Comparison of ENCODE assay signal across 8 cellular contexts in genomic region chr7:100126239-100126930, GRCh38. TPM values are rescaled to one million over a fixed set of nuclear protein-coding genes. Genes with fewer than 3 reads are reported as not detected.
DNase-seq lines count a peak whose midpoint lies in the region; ATAC-seq lines count a peak whose summit lies in the region.

No MANE protein-coding gene starts in this region.

- H3K4me3 ChIP-seq in Karpas-422 (ENCODE audit: low read length) (peak overlapping the region; percentile 80), duodenal mucosa (ENCODE audit: low read depth in 1 of 2, low read length in 2 of 2) (peak overlapping the region; percentile 95 to 98)

- H3K4me3 Mint-ChIP-seq in activated naive CD4-positive, alpha-beta T cell treated with anti-CD3 and anti-CD28 coated beads, Interleukin-2, amount 50 U/mL, for 24 hours, result peak overlapping the region; percentile 98
- H3K4me3 Mint-ChIP-seq in naive thymus-derived CD8-positive, alpha-beta T cell, result peak overlapping the region; percentile 97 to 100 (median 99)

- no peaks in the 10 kb centered on the region for H3K27me3 ChIP-seq in Karpas-422 (ENCODE audit: low read length)
- H3K27me3 ChIP-seq in duodenal mucosa (ENCODE audit: control insufficient read depth in 1 of 2, insufficient read depth in 2 of 2, low read length in 2 of 2), result no peaks in the 10 kb centered on the region

- peak overlapping the region; percentile 93; the same call in 1 of the 2 replicates for H2AFZ ChIP-seq in Karpas-422 (ENCODE audit: low read length)

- peaks cover 2% of the 10 kb centered on the region for H3K36me3 Mint-ChIP-seq in activated naive CD4-positive, alpha-beta T cell treated with anti-CD3 and anti-CD28 coated beads, Interleukin-2, amount 50 U/mL, for 24 hours
- H3K36me3 Mint-ChIP-seq in naive thymus-derived CD8-positive, alpha-beta T cell, result peaks cover 0 to 5% (median 0%) of the 10 kb centered on the region in 3 donors

- H3K4me1 Mint-ChIP-seq in activated naive CD4-positive, alpha-beta T cell treated with anti-CD3 and anti-CD28 coated beads, Interleukin-2, amount 50 U/mL, for 24 hours, result peaks cover 33% of the 10 kb centered on the region
- peaks cover 13 to 50% (median 44%) of the 10 kb centered on the region in 4 donors for H3K4me1 Mint-ChIP-seq in naive thymus-derived CD8-positive, alpha-beta T cell

- H3K4me2 ChIP-seq in Karpas-422 (ENCODE audit: low read depth, low read length, poor library complexity, severe bottlenecking), result peak overlapping the region; percentile 79

- H3K4me1 ChIP-seq in Karpas-422 (ENCODE audit: low read length) (peaks cover 31% of the 10 kb centered on the region), duodenal mucosa (ENCODE audit: control insufficient read depth in 1 of 2, insufficient read depth in 2 of 2, low read length in 2 of 2) (peaks cover 35 to 43% of the 10 kb centered on the region in 2 donors)

- no peaks in the 10 kb centered on the region for H3K9me2 ChIP-seq in Karpas-422 (replicated peaks; ENCODE audit: insufficient read depth, low read length)

- peak overlapping the region; percentile 94 for H3K27ac ChIP-seq in Karpas-422 (ENCODE audit: low read length)
- peak overlapping the region; percentile 99 for H3K27ac ChIP-seq in duodenal mucosa (ENCODE audit: low read depth, low read length)

- peak in 1 of 2 donors; percentile 1 for ATAC-seq in naive thymus-derived CD8-positive, alpha-beta T cell

- H3K9me3 ChIP-seq in Karpas-422 (ENCODE audit: low read length) (no peaks in the 10 kb centered on the region), duodenal mucosa (ENCODE audit: control insufficient read depth in 1 of 2, low read length in 2 of 2) (no peaks in the 10 kb centered on the region)

- H3K9ac ChIP-seq in Karpas-422 (ENCODE audit: low read length), result peak overlapping the region; percentile 90
- peak overlapping the region; percentile 96 to 98 for H3K9ac ChIP-seq in duodenal mucosa (ENCODE audit: low read depth in 1 of 2, low read length in 2 of 2)

- no peaks in the 10 kb centered on the region for H3K27me3 Mint-ChIP-seq in activated naive CD4-positive, alpha-beta T cell treated with anti-CD3 and anti-CD28 coated beads, Interleukin-2, amount 50 U/mL, for 24 hours
- H3K27me3 Mint-ChIP-seq in naive thymus-derived CD8-positive, alpha-beta T cell, result no peaks in the 10 kb centered on the region

- DNase-seq in activated naive CD4-positive, alpha-beta T cell treated with Interleukin-2 at 50 U/mL for 16 hours, result no peak
- DNase-seq in Karpas-422 (no peak), COLO829 (ENCODE audit: low spot score) (no peak), middle frontal gyrus (ENCODE audit: extremely low spot score, low spot score) (no peak), KBM-7 (no peak)
- peak in 1 of 10 donors; percentile 6 for DNase-seq in naive thymus-derived CD8-positive, alpha-beta T cell

- peaks cover 22% of the 10 kb centered on the region for H3K79me2 ChIP-seq in Karpas-422 (ENCODE audit: low read length)

- in situ Hi-C loops in KBM-7 (cut with MboI; ENCODE audit: low pct_unique_long_range_greater_than_20kb, low sequenced_read_pairs), result no loop called here

- no peaks in the 10 kb centered on the region for H4K20me1 ChIP-seq in Karpas-422 (ENCODE audit: insufficient read depth, low read depth, low read length)

- POLR2A ChIA-PET in naive thymus-derived CD8-positive, alpha-beta T cell (lab: Charles Lee), result interaction anchor here (0.6 to 15.9 kb wide), 29 partner anchors 8 to 311 kb away, joined by 3 to 252 read pairs (median 4); partner anchors contain the start of genes AP4M1, COPS6, GAL3ST4 and GPC2

- H3K36me3 ChIP-seq in Karpas-422 (ENCODE audit: insufficient read depth, low read length), result no peaks in the 10 kb centered on the region
- no peaks in the 10 kb centered on the region for H3K36me3 ChIP-seq in duodenal mucosa (ENCODE audit: control insufficient read depth in 1 of 2, insufficient read depth in 2 of 2, low read length in 2 of 2)

- H3K9me3 Mint-ChIP-seq in activated naive CD4-positive, alpha-beta T cell treated with anti-CD3 and anti-CD28 coated beads, Interleukin-2, amount 50 U/mL, for 24 hours, result no peaks in the 10 kb centered on the region
- H3K9me3 Mint-ChIP-seq in naive thymus-derived CD8-positive, alpha-beta T cell, result no peaks in the 10 kb centered on the region

- peak overlapping the region; percentile 98 for H3K27ac Mint-ChIP-seq in activated naive CD4-positive, alpha-beta T cell treated with anti-CD3 and anti-CD28 coated beads, Interleukin-2, amount 50 U/mL, for 24 hours
- peak overlapping the region; percentile 99 to 100 (median 100) for H3K27ac Mint-ChIP-seq in naive thymus-derived CD8-positive, alpha-beta T cell

RNA-seq across cellular contexts. Expression of gene MBLAC1, which starts 0.4 kb away (rescaled TPM):
- 1.4 TPM in 1 of 2 replicates, not detected in the other for total RNA-seq in Karpas-422 (2014; rRNA removed; shearing (Covaris generic); ENCODE audit: low replicate concordance)
- 1 to 10 TPM; 5.6 to 7.2 TPM for total RNA-seq in naive thymus-derived CD8-positive, alpha-beta T cell
- polyA plus RNA-seq in naive thymus-derived CD8-positive, alpha-beta T cell, result 1 to 10 TPM; 2.1 to 2.3 (median 2.1) TPM

RNA-seq across cellular contexts. Expression of gene CNPY4, which starts 7.0 kb away (rescaled TPM):
- 13.0 and 16.6 TPM in 2 replicates for total RNA-seq in Karpas-422 (2014; rRNA removed; shearing (Covaris generic); ENCODE audit: low replicate concordance)
- 10 to 100 TPM; 99.0 to 99.6 TPM for total RNA-seq in naive thymus-derived CD8-positive, alpha-beta T cell
- 10 to 100 TPM; 19.8 to 23.5 (median 20.6) TPM for polyA plus RNA-seq in naive thymus-derived CD8-positive, alpha-beta T cell

RNA-seq across cellular contexts. Expression of gene TAF6, which starts 7.2 kb away (rescaled TPM):
- 30.6 and 34.3 TPM in 2 replicates for total RNA-seq in Karpas-422 (2014; rRNA removed; shearing (Covaris generic); ENCODE audit: low replicate concordance)
- total RNA-seq in naive thymus-derived CD8-positive, alpha-beta T cell, result 10 to 100 TPM; 61.6 to 68.7 TPM
- 10 to 100 TPM; 21.3 to 39.0 (median 31.5) TPM for polyA plus RNA-seq in naive thymus-derived CD8-positive, alpha-beta T cell

RNA-seq across cellular contexts. Expression of gene LAMTOR4, which starts 22.3 kb away (rescaled TPM):
- total RNA-seq in Karpas-422 (2014; rRNA removed; shearing (Covaris generic); ENCODE audit: low replicate concordance), result 171 and 292 TPM in 2 replicates
- total RNA-seq in naive thymus-derived CD8-positive, alpha-beta T cell, result 100 to 1,000 TPM; 170 to 206 TPM
- 100 to 1,000 TPM; 403 to 435 (median 430) TPM for polyA plus RNA-seq in naive thymus-derived CD8-positive, alpha-beta T cell

RNA-seq across cellular contexts. Expression of gene AP4M1, which starts 24.9 kb away (rescaled TPM):
- 3.6 and 14.5 TPM in 2 replicates for total RNA-seq in Karpas-422 (2014; rRNA removed; shearing (Covaris generic); ENCODE audit: low replicate concordance)
- 10 to 100 TPM in 1 of 2 experiments, 1 to 10 TPM in 1; 7.5 to 10.9 TPM for total RNA-seq in naive thymus-derived CD8-positive, alpha-beta T cell
- 1 to 10 TPM; 1.7 to 3.6 (median 2.3) TPM for polyA plus RNA-seq in naive thymus-derived CD8-positive, alpha-beta T cell
